Comparison of ENCODE assay signal across 21 cellular contexts in the genomic region with DNA sequence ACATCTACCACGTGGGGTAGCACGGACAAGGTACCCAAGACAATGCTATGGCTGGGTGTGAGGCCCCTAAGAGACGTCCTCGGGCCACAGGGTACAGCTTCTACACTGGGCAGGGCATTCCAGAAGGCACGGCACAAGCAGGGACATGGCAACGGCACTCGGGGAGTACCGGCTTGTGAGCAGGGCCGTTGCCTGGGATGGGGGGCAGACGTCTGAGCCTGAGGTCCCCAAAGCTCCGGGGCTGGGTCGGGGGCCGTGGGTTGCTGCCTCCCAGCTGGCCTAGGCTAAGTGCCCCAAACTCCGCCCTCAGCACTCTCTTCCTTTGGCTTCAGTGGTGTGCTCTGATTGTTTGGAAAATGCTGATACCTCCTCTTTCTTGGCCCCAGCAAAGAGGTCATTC.
DNase-seq lines count a peak whose midpoint lies in the region; ATAC-seq, FAIRE-seq and TF ChIP-seq lines count a peak whose summit lies in the region.
"Had no signal": no experiment of that assay in that cellular context is flagged by ENCODE, and none has a peak within 500 bp of the region (broad histone marks: within the 10 kb centered on the region; RNA-seq: fewer than 3 reads in every experiment).

No MANE protein-coding gene starts in this region.

- POLR2A ChIA-PET in RWPE1 (lab: Yijun Ruan, JAX; ENCODE audit: low non-redundant PET), result no interaction called here

- peak overlapping the region; percentile 61 for H3K27ac ChIP-seq in RWPE1

- peak overlapping the region; percentile 36 for H3K27ac Mint-ChIP-seq in nephron progenitor cell
- H3K27ac Mint-ChIP-seq: HFFc6 had no signal

- H3K4me1 Mint-ChIP-seq in activated T-cell treated with anti-CD3 and anti-CD28 coated beads, Interleukin-2, amount 50 U/mL, for 4 hours (ENCODE audit: low read depth), result peaks cover 2% of the 10 kb centered on the region
- no peaks in the 10 kb centered on the region for H3K4me1 Mint-ChIP-seq in nephron progenitor cell

- DNase-seq in activated T-cell treated with anti-CD3 and anti-CD28 coated beads, Interleukin-2, amount 50 U/mL, for 4 hours, result no peak
- DNase-seq in activated T-cell treated with anti-CD3 and anti-CD28 coated beads for 4 hours (no peak), GM12891 (ENCODE audit: insufficient read length, low spot score) (no peak), RWPE1 (ENCODE audit: low spot score) (no peak), nephron progenitor cell (no peak), NCI-H2171 treated with DMSO at 0.1 percent for 48 hours (lab: John Stamatoyannopoulos, UW) (no peak), G401 (ENCODE audit: low spot score) (no peak)
- DNase-seq: Calu3, DMS79 treated with DMSO at 0.1 percent for 48 hours, HFFc6, KG1, MG63, NCI-H1417, NCI-H1694, NCI-H2029 treated with DMSO at 0.1 percent for 48 hours, NCI-H226, NCI-H510A, NCI-H69, RPMI8226, SK-N-SH had no signal

- H3K27me3 Mint-ChIP-seq in activated T-cell treated with anti-CD3 and anti-CD28 coated beads, Interleukin-2, amount 50 U/mL, for 4 hours (ENCODE audit: low read depth), result peaks cover 7% of the 10 kb centered on the region
- peaks cover 13% of the 10 kb centered on the region for H3K27me3 Mint-ChIP-seq in nephron progenitor cell (ENCODE audit: low read depth, poor library complexity)

- TF ChIP-seq CTCF in RWPE1 (conservative IDR thresholded peaks at IDR 0.05; ENCODE audit: low read depth), result no peak
- TF ChIP-seq CTCF in nephron progenitor cell (IDR thresholded peaks at IDR 0.05), result no peak

- H3K9me3 Mint-ChIP-seq in activated T-cell treated with anti-CD3 and anti-CD28 coated beads, Interleukin-2, amount 50 U/mL, for 4 hours, result no peaks in the 10 kb centered on the region
- no peaks in the 10 kb centered on the region for H3K9me3 Mint-ChIP-seq in nephron progenitor cell
- H3K9me3 Mint-ChIP-seq: HFFc6 had no signal

- peak; percentile 7; the same call in 1 of the 2 replicates for TF ChIP-seq POLR2A in GM12891 (IDR thresholded peaks at IDR 0.05; ENCODE audit: low read depth, low read length)

- no peak for FAIRE-seq in GM12891 (lab: Jason Lieb, UNC)
- FAIRE-seq: GM18507 had no signal

- in situ Hi-C loops in G401 (cut with HindIII; ENCODE audit: low sequenced_read_pairs), result no loop called here

- CTCF ChIA-PET in RWPE1 (lab: Yijun Ruan, JAX), result interaction anchor here (0.7 to 1.8 kb wide), 3 partner anchors 11 to 946 kb away, joined by 4 to 9 read pairs (median 4); no protein-coding TSS in a partner anchor

- ATAC-seq in activated T-cell treated with anti-CD3 and anti-CD28 coated beads, Interleukin-2, amount 50 U/mL, for 4 hours, result no peak

- H3K36me3 Mint-ChIP-seq in activated T-cell treated with anti-CD3 and anti-CD28 coated beads, Interleukin-2, amount 50 U/mL, for 4 hours (ENCODE audit: insufficient read depth), result no peaks in the 10 kb centered on the region
- peaks cover 26% of the 10 kb centered on the region for H3K36me3 Mint-ChIP-seq in nephron progenitor cell (ENCODE audit: low read depth)

- H3K4me3 Mint-ChIP-seq in activated T-cell treated with anti-CD3 and anti-CD28 coated beads, Interleukin-2, amount 50 U/mL, for 4 hours, result peak overlapping the region; percentile 21
- H3K4me3 Mint-ChIP-seq in nephron progenitor cell, result no peak overlapping the region
- H3K4me3 Mint-ChIP-seq: HFFc6 had no signal

TF ChIP-seq in GM12891, 5 proteins besides CTCF, POLR2A, EP300 and RAD21:
- TF ChIP-seq SPI1 (IDR thresholded peaks at IDR 0.05; ENCODE audit: low read depth, low read length) (no peak), TAF1 (IDR thresholded peaks at IDR 0.05; ENCODE audit: low read depth, low read length) (no peak), PAX5 (IDR thresholded peaks at IDR 0.05; ENCODE audit: insufficient read depth, low read length, severe bottlenecking) (no peak), POLR2AphosphoS5 (IDR thresholded peaks at IDR 0.05; ENCODE audit: low read depth, low read length) (no peak), POU2F2 (IDR thresholded peaks at IDR 0.05; ENCODE audit: low read depth, low read length) (no peak)
